Comparison of ENCODE assay signal across 19 cellular contexts in genomic region chr10:131968949-131969348, GRCh38.
"Had no signal": no experiment of that assay in that cellular context is flagged by ENCODE, and none has a peak within 500 bp of the region (broad histone marks: within the 10 kb centered on the region; RNA-seq: fewer than 3 reads in every experiment).

No MANE protein-coding gene starts in this region.

- FAIRE-seq: endothelial cell of umbilical vein had no signal

- H3K4me3 Mint-ChIP-seq: T-helper 1 cell treated with Interleukin-12 subunit alpha and Interleukin-12 subunit beta and Interleukin-4 antibody, amounts not matched to agents 30 μg/mL and 1 μg/mL, for 36 hours had no signal

- DNase-seq: activated CD4-positive, alpha-beta T cell treated with anti-CD3 and anti-CD28 coated beads, Interleukin-2, amount 50 U/mL, for 1 hour; activated gamma-delta T cell treated with Interleukin-2 at 50 U/mL for 16 hours; activated T-cell treated with anti-CD3 and anti-CD28 coated beads, Interleukin-2, amount 50 U/mL, for 1 hour; amniotic stem cell; cerebellar nuclear complex; effector CD4-positive, alpha-beta T cell; heart left ventricle; left lung; mammary epithelial cell; ovary; right lobe of liver; SJCRH30; stimulated activated naive CD4-positive, alpha-beta T cell; substantia nigra had no signal

- H3K9me3 Mint-ChIP-seq: activated naive CD4-positive, alpha-beta T cell treated with anti-CD3 and anti-CD28 coated beads, Interleukin-2, amount 50 U/mL, for 72 hours; T-helper 1 cell treated with Interleukin-12 subunit alpha and Interleukin-12 subunit beta and Interleukin-4 antibody, amounts not matched to agents 30 μg/mL and 1 μg/mL, for 36 hours had no signal

- ATAC-seq: activated CD4-positive, CD25-positive, alpha-beta regulatory T cell treated with anti-CD3 and anti-CD28 coated beads, Interleukin-2, amount 50 U/mL, for 24 hours; activated naive CD4-positive, alpha-beta T cell treated with anti-CD3 and anti-CD28 coated beads, Interleukin-2, amount 50 U/mL, for 72 hours; gastroesophageal sphincter; heart left ventricle; left lung; right lobe of liver had no signal

- H3K27ac Mint-ChIP-seq: T-helper 1 cell treated with Interleukin-12 subunit alpha and Interleukin-12 subunit beta and Interleukin-4 antibody, amounts not matched to agents 30 μg/mL and 1 μg/mL, for 36 hours had no signal
